In the genomic region with DNA sequence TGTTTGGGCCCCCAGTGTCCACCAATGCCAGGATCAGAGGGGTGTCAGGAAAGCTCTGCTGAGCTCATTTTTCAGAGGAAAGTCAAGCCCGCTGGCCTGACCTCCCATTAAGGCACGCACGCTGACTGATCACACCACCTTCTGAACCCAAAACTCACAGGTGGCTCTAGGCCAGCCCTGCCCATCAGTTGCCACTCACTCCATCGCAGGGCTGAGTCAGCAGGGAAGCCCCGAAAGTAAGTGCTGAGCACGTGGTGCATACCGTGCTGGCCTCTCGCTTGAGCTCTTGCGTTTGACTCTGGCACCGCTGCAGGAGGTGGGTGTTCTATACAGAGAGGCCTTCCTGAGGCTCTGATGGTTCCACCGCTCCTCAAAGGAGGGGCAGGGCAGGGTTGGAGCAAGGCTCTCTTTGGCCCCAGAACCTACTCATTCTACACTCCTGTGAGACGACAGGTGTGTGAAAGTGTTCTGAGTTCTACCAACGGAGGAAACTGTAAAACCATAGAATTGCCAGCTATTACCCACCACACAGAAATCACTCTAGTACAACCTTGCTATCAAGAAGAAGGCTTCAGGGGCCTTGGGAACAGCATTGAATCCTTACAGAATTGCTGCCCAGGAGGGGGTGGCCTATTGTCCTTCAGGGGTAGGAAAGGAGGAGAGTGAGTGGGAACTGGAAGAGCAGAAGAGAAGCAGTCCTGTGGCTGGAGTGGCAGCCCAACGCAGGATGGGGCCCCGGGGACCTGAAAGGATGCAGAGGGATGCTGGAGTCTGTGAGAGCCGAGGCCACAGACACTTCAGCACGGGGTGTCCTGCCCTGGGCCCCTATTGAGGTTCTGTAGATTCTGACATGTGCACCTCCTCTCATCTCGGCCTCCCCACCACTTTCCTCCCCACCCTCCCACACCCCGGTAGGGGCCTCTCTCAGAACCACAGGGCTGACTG, we compare ENCODE assay signal across 8 cellular contexts.
A peak's percentile ranks its signal among the peaks of the same experiment; 100 is the strongest.
DNase-seq lines count a peak whose midpoint lies in the region; ATAC-seq and TF ChIP-seq lines count a peak whose summit lies in the region.
"Had no signal": no experiment of that assay in that cellular context is flagged by ENCODE, and none has a peak within 500 bp of the region (broad histone marks: within the 10 kb centered on the region; RNA-seq: fewer than 3 reads in every experiment).

No MANE protein-coding gene starts in this region.

- TF ChIP-seq POLR2A in GM19099 (IDR thresholded peaks at IDR 0.05; ENCODE audit: extremely low read depth, insufficient read length, low read depth), result peak; percentile 30

- ATAC-seq in HG02870 (IDR thresholded peaks at IDR 0.05; ENCODE audit: unreplicated experiment) (peak; percentile 85), esophagus mucosa (peak; percentile 54), GM19023 (IDR thresholded peaks at IDR 0.05; ENCODE audit: unreplicated experiment) (no peak)

- in situ Hi-C loops in GM13976 (cut with MboI; ENCODE audit: low sequenced_read_pairs, unreplicated experiment), result no loop called here

- DNase-seq in GM13976 (ENCODE audit: low spot score), result peak; percentile 77
- no peak for DNase-seq in HuH-7 (ENCODE audit: low spot score)
- no peak for DNase-seq in amniotic stem cell (lab: John Stamatoyannopoulos, UW)
- DNase-seq: NCI-H1048 had no signal

- TF ChIP-seq CTCF in GM13976 (IDR thresholded peaks at IDR 0.05; ENCODE audit: borderline replicate concordance, control extremely low read depth, extremely low read depth, insufficient read depth, missing control alignments), result no peak
